9 cellular contexts compared by ENCODE assay signal in the genomic region with DNA sequence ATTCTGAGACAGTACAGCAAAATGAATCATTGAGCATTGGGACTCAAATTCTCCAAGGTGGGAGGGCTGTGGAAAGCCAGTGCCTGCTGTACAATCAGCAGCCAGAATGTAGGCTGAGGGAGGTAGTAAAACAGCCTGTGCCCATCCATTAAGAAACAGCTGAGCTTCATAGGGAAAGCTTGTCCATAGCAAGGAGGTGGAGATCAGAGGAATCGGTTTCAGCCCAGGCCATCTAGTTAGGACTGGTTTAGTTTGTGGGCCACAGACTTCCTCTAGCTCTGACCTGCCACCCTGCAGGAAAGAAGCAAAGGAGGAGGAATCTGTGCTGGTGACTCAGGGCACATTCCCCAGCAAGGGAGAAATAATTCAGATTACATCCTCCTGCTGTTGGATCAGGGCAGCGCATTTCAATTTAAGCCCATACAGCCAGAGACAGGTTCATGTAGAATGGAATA.
DNase-seq lines count a peak whose midpoint lies in the region; ATAC-seq and TF ChIP-seq lines count a peak whose summit lies in the region.
"Had no signal": no experiment of that assay in that cellular context is flagged by ENCODE, and none has a peak within 500 bp of the region (broad histone marks: within the 10 kb centered on the region; RNA-seq: fewer than 3 reads in every experiment).

No MANE protein-coding gene starts in this region.

- H3K27me3 ChIP-seq in BLaER1 treated with 17β-estradiol and CSF1 and Interleukin-3, amounts not matched to agents 10 nM and 100 nM, result peaks cover 0 to 3% (median 0%) of the 10 kb centered on the region in 11 experiments; a peak in 1 of 22 replicates
- no peaks in the 10 kb centered on the region for H3K27me3 ChIP-seq in CD8-positive, alpha-beta T cell (ENCODE audit: insufficient read depth, low read length)

- no peak overlapping the region for H3K4me3 ChIP-seq in BLaER1 treated with 17β-estradiol and CSF1 and Interleukin-3, amounts not matched to agents 10 nM and 100 nM
- no peak overlapping the region for H3K4me3 ChIP-seq in CD8-positive, alpha-beta T cell (ENCODE audit: low read depth, low read length)

- H3K9me3 ChIP-seq in BLaER1 treated with 17β-estradiol and CSF1 and Interleukin-3, amounts not matched to agents 10 nM and 100 nM (replicated peaks in 1 of 11), result peaks cover 0 to 7% (median 0%) of the 10 kb centered on the region in 11 experiments; a peak in 3 of 22 replicates
- H3K9me3 ChIP-seq in CD8-positive, alpha-beta T cell (ENCODE audit: low read length), result no peaks in the 10 kb centered on the region

- H3K4me1 ChIP-seq in BLaER1 treated with 17β-estradiol and CSF1 and Interleukin-3, amounts not matched to agents 10 nM and 100 nM, result peaks cover 23 to 82% (median 62%) of the 10 kb centered on the region in 10 experiments
- H3K4me1 ChIP-seq in CD8-positive, alpha-beta T cell (ENCODE audit: insufficient read depth, low read length), result peaks cover 6% of the 10 kb centered on the region

- no peak overlapping the region for H3K4me3 Mint-ChIP-seq in CD8-positive, alpha-beta T cell
- H3K4me3 Mint-ChIP-seq in effector memory CD8-positive, alpha-beta T cell, result no peak overlapping the region

- H3K4me1 Mint-ChIP-seq in CD8-positive, alpha-beta T cell (ENCODE audit: low read depth), result peaks cover 12% of the 10 kb centered on the region
- peaks cover 12 to 14% of the 10 kb centered on the region in 2 donors for H3K4me1 Mint-ChIP-seq in effector memory CD8-positive, alpha-beta T cell (ENCODE audit: low read depth in 2 of 2)

- H3K36me3 ChIP-seq in BLaER1 treated with 17β-estradiol and CSF1 and Interleukin-3, amounts not matched to agents 10 nM and 100 nM, result no peaks in the 10 kb centered on the region
- no peaks in the 10 kb centered on the region for H3K36me3 ChIP-seq in CD8-positive, alpha-beta T cell (ENCODE audit: insufficient read depth, low read length)

- no peak overlapping the region for H3K27ac Mint-ChIP-seq in CD8-positive, alpha-beta T cell
- peak overlapping the region in 1 of 2 donors; percentile 20 for H3K27ac Mint-ChIP-seq in effector memory CD8-positive, alpha-beta T cell

- intact Hi-C loops in CD8-positive, alpha-beta T cell (cut with DNase I, micrococcal nuclease), result no loop called here

- peak overlapping the region; percentile 8 to 92 (median 42); a peak in 20 of 22 replicates for H3K4me2 ChIP-seq in BLaER1 treated with 17β-estradiol and CSF1 and Interleukin-3, amounts not matched to agents 10 nM and 100 nM

- peak; percentile 74 for DNase-seq in NCI-H69 (lab: John Stamatoyannopoulos, UW)
- DNase-seq in fibroblast of gingiva (ENCODE audit: low read depth), result peak; percentile 85
- peak; percentile 16 for DNase-seq in occipital lobe (lab: John Stamatoyannopoulos, UW)
- no peak for DNase-seq in CD8-positive, alpha-beta T cell
- no peak for DNase-seq in effector memory CD8-positive, alpha-beta T cell
- no peak for DNase-seq in Kasumi-1 (lab: John Stamatoyannopoulos, UW)
- DNase-seq: activated CD8-positive, alpha-beta memory T cell treated with anti-CD3 and anti-CD28 coated beads for 24 hours had no signal

- H3K27me3 Mint-ChIP-seq in CD8-positive, alpha-beta T cell (ENCODE audit: low read depth), result no peaks in the 10 kb centered on the region
- peaks cover 0 to 8% of the 10 kb centered on the region in 2 donors for H3K27me3 Mint-ChIP-seq in effector memory CD8-positive, alpha-beta T cell

- H3K27ac ChIP-seq in BLaER1 treated with 17β-estradiol and CSF1 and Interleukin-3, amounts not matched to agents 10 nM and 100 nM, result no peak overlapping the region
- H3K27ac ChIP-seq in CD8-positive, alpha-beta T cell (ENCODE audit: low read depth, low read length), result no peak overlapping the region

- no peaks in the 10 kb centered on the region for H3K9me3 Mint-ChIP-seq in CD8-positive, alpha-beta T cell
- no peaks in the 10 kb centered on the region for H3K9me3 Mint-ChIP-seq in effector memory CD8-positive, alpha-beta T cell

- ATAC-seq in CD8-positive, alpha-beta T cell, result no peak
- ATAC-seq in HG03342 (IDR thresholded peaks at IDR 0.05; ENCODE audit: unreplicated experiment), result no peak
- no peak for ATAC-seq in effector memory CD8-positive, alpha-beta T cell (replicated peaks)

- CTCF ChIA-PET in CD8-positive, alpha-beta T cell (lab: Charles Lee), result no interaction called here

- POLR2A ChIA-PET in CD8-positive, alpha-beta T cell (lab: Charles Lee), result no interaction called here

- no peaks in the 10 kb centered on the region for H3K36me3 Mint-ChIP-seq in CD8-positive, alpha-beta T cell
- H3K36me3 Mint-ChIP-seq in effector memory CD8-positive, alpha-beta T cell (ENCODE audit: insufficient read depth), result peaks cover 2% of the 10 kb centered on the region

- no peaks in the 10 kb centered on the region for H4K20me1 ChIP-seq in BLaER1 treated with 17β-estradiol and CSF1 and Interleukin-3, amounts not matched to agents 10 nM and 100 nM

- H3K9ac ChIP-seq in BLaER1 treated with 17β-estradiol and CSF1 and Interleukin-3, amounts not matched to agents 10 nM and 100 nM, result no peak overlapping the region

- TF ChIP-seq CTCF in CD8-positive, alpha-beta T cell (IDR thresholded peaks at IDR 0.05), result no peak

Comparison
In these comparisons a context has a peak if more than half of its experiments do, and no peak if none do; other contexts are left out.
1. DNase-seq: peak in NCI-H69 (single experiment), fibroblast of gingiva (single experiment) and occipital lobe (single experiment); none in CD8-positive, alpha-beta T cell (0 of 7), effector memory CD8-positive, alpha-beta T cell (0 of 3) and Kasumi-1 (0 of 2).